Comparison of ENCODE assay signal across 8 cellular contexts in the genomic region with DNA sequence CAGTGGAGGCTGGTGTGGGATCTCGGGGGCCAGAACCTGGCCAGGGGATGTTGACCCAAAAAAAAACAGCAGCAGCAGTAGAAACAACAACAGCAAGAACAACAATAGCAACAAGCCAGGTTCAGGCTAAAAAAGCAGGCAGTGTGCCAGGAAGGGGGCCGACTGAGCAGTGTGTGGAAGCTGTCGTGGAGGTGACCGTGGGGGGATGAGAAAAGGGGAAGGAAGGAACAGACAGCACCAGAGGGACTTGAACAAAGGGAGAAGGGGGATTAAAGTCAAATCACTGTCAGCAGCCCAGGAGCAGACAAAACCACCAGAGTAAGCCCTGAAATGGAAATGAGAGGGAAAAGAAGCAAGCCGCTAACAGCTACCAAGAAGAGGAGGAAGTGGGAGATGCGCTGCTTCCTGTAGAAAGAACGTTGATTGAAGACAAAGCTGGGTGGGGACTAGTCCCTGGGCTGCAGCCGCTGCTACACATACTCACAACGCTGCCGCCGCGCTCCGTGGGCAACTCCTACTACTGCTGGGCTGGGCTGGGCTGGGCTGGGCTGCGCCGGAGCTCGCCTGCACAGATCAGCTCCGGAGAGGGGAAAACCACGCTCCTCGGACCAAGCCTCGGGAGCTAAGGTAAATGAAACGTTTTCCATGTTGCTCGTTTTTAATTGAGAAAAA. TPM values are rescaled to one million over a fixed set of nuclear protein-coding genes. Genes with fewer than 3 reads are reported as not detected.
DNase-seq lines count a peak whose midpoint lies in the region; ATAC-seq, FAIRE-seq and TF ChIP-seq lines count a peak whose summit lies in the region.

A gene (plus strand): TSS at position 449 of the 672 bp plus-strand sequence. CDS start 90,067 bp downstream, outside the sequence.

- POLR2A ChIA-PET in Caco-2 (lab: Charles Lee): interaction anchor here (0.6 kb wide), 1 partner anchor 121 kb away, joined by 4 read pairs; no protein-coding TSS in a partner anchor
- POLR2A ChIA-PET in naive thymus-derived CD4-positive, alpha-beta T cell (lab: Charles Lee): interaction anchor here (0.7 to 5.4 kb wide), 15 partner anchors 8 to 1067 kb away, joined by 3 to 83 read pairs (median 4); no protein-coding TSS in a partner anchor

- H3K27me3 Mint-ChIP-seq in Caco-2 (ENCODE audit: insufficient read depth, unreplicated experiment): peaks cover 2% of the 10 kb centered on the region
- H3K27me3 Mint-ChIP-seq in naive thymus-derived CD4-positive, alpha-beta T cell: no peaks in the 10 kb centered on the region
- no peaks in the 10 kb centered on the region for H3K27me3 Mint-ChIP-seq in stimulated activated memory B cell treated with anti-CD40 and anti-IgM and Interleukin-4, amounts not matched to agents 10 μg/mL and 1 μg/mL and 100 μg/mL, for 72 hours

- no peaks in the 10 kb centered on the region for H3K9me3 Mint-ChIP-seq in Caco-2 (ENCODE audit: unreplicated experiment)
- H3K9me3 Mint-ChIP-seq in naive thymus-derived CD4-positive, alpha-beta T cell: peaks cover 0 to 6% (median 0%) of the 10 kb centered on the region in 11 donors
- no peaks in the 10 kb centered on the region for H3K9me3 Mint-ChIP-seq in stimulated activated memory B cell treated with anti-CD40 and anti-IgM and Interleukin-4, amounts not matched to agents 10 μg/mL and 1 μg/mL and 100 μg/mL, for 72 hours

- H3K4me3 Mint-ChIP-seq in Caco-2 (ENCODE audit: unreplicated experiment): peak within 1 kb of the TSS; percentile 65
- peak within 1 kb of the TSS; percentile 89 to 99 (median 96) for H3K4me3 Mint-ChIP-seq in naive thymus-derived CD4-positive, alpha-beta T cell
- H3K4me3 Mint-ChIP-seq in stimulated activated memory B cell treated with anti-CD40 and anti-IgM and Interleukin-4, amounts not matched to agents 10 μg/mL and 1 μg/mL and 100 μg/mL, for 72 hours: peak within 1 kb of the TSS; percentile 94

- no peaks in the 10 kb centered on the region for H4K20me1 ChIP-seq in fibroblast of lung (ENCODE audit: control insufficient read depth, extremely low read depth, insufficient read depth, low read length)

- H3K4me3 ChIP-seq in Caco-2 (ENCODE audit: low read depth, low read length): peak within 1 kb of the TSS; percentile 41
- peak within 1 kb of the TSS; percentile 81 for H3K4me3 ChIP-seq in HUES64 (ENCODE audit: low read length)
- H3K4me3 ChIP-seq in fibroblast of lung (replicated peaks in 1 of 4; ENCODE audit: control extremely low read depth in 1 of 4, insufficient read depth in 1 of 4, low read depth in 3 of 4, low read length in 4 of 4): peak within 1 kb of the TSS; percentile 27 to 97 (median 60)
- H3K4me3 ChIP-seq in naive thymus-derived CD4-positive, alpha-beta T cell (ENCODE audit: low read length): peak within 1 kb of the TSS; percentile 65

- no peaks in the 10 kb centered on the region for H3K27me3 ChIP-seq in Caco-2 (replicated peaks; ENCODE audit: control insufficient read depth, insufficient read depth, low read length)
- H3K27me3 ChIP-seq in HUES64 (ENCODE audit: insufficient read depth, low read length): peaks cover 44% of the 10 kb centered on the region
- H3K27me3 ChIP-seq in fibroblast of lung (ENCODE audit: control insufficient read depth, insufficient read depth, low read length): no peaks in the 10 kb centered on the region
- no peaks in the 10 kb centered on the region for H3K27me3 ChIP-seq in naive thymus-derived CD4-positive, alpha-beta T cell (ENCODE audit: control insufficient read depth in 2 of 2, insufficient read depth in 2 of 2, low read length in 2 of 2)

- H3K9me3 ChIP-seq in Caco-2 (no peaks in the 10 kb centered on the region; the same call in 1 of the 2 replicates), HUES64 (ENCODE audit: insufficient read depth, low read depth, low read length) (no peaks in the 10 kb centered on the region), fibroblast of lung (ENCODE audit: control insufficient read depth, insufficient read depth, low read depth, low read length) (no peaks in the 10 kb centered on the region)
- H3K9me3 ChIP-seq in naive thymus-derived CD4-positive, alpha-beta T cell (ENCODE audit: control insufficient read depth in 2 of 3, low read length in 3 of 3): no peaks in the 10 kb centered on the region

- CTCF ChIA-PET in Caco-2 (lab: Charles Lee): interaction anchor here (1.0 kb wide), 1 partner anchor 118 kb away, joined by 3 read pairs; no protein-coding TSS in a partner anchor
- CTCF ChIA-PET in naive thymus-derived CD4-positive, alpha-beta T cell (lab: Charles Lee): interaction anchor here (0.8 to 2.1 kb wide), 10 partner anchors 9 to 118 kb away, joined by 3 to 10 read pairs (median 3); no protein-coding TSS in a partner anchor

- peaks cover 16% of the 10 kb centered on the region for H3K4me1 ChIP-seq in Caco-2
- H3K4me1 ChIP-seq in HUES64 (ENCODE audit: insufficient read depth, low read length): peaks cover 14% of the 10 kb centered on the region
- peaks cover 12% of the 10 kb centered on the region for H3K4me1 ChIP-seq in fibroblast of lung (ENCODE audit: control insufficient read depth, extremely low read depth, insufficient read depth, low read length)
- H3K4me1 ChIP-seq in naive thymus-derived CD4-positive, alpha-beta T cell (ENCODE audit: control insufficient read depth in 2 of 2, insufficient read depth in 2 of 2, low read length in 2 of 2): peaks cover 28 to 45% of the 10 kb centered on the region in 2 donors

- H3K79me2 ChIP-seq in fibroblast of lung (ENCODE audit: control insufficient read depth, insufficient read depth, low read length): peaks cover 8% of the 10 kb centered on the region

- no TSS peak for BruUV-seq in Caco-2 (replicated peaks; lab: Mats Ljungman, UMichigan)

- H3K27ac Mint-ChIP-seq in Caco-2 (ENCODE audit: unreplicated experiment): peak within 1 kb of the TSS; percentile 5
- H3K27ac Mint-ChIP-seq in naive thymus-derived CD4-positive, alpha-beta T cell: peak within 1 kb of the TSS; percentile 88 to 99 (median 96)
- peak within 1 kb of the TSS; percentile 75 for H3K27ac Mint-ChIP-seq in stimulated activated memory B cell treated with anti-CD40 and anti-IgM and Interleukin-4, amounts not matched to agents 10 μg/mL and 1 μg/mL and 100 μg/mL, for 72 hours

- TF ChIP-seq CTCF in Caco-2 (IDR thresholded peaks at IDR 0.05; ENCODE audit: insufficient read depth in 1 of 2, low read depth in 1 of 2, low read length in 1 of 2, severe bottlenecking in 1 of 2, unreplicated experiment in 1 of 2): no peak
- TF ChIP-seq CTCF in fibroblast of lung (conservative IDR thresholded peaks at IDR 0.05 in 1 of 2, IDR thresholded peaks at IDR 0.05 in 1 of 2; ENCODE audit: low read depth in 1 of 2, low read length in 2 of 2): no peak

- H3K36me3 Mint-ChIP-seq in Caco-2 (ENCODE audit: insufficient read depth, unreplicated experiment): no peaks in the 10 kb centered on the region
- H3K36me3 Mint-ChIP-seq in naive thymus-derived CD4-positive, alpha-beta T cell: peaks cover 0 to 34% (median 0%) of the 10 kb centered on the region in 5 donors
- no peaks in the 10 kb centered on the region for H3K36me3 Mint-ChIP-seq in stimulated activated memory B cell treated with anti-CD40 and anti-IgM and Interleukin-4, amounts not matched to agents 10 μg/mL and 1 μg/mL and 100 μg/mL, for 72 hours

- H3K9ac ChIP-seq in HUES64 (ENCODE audit: low read depth, low read length) (peak within 1 kb of the TSS; percentile 72), fibroblast of lung (ENCODE audit: insufficient read depth, low read length) (peak within 1 kb of the TSS; percentile 21)

- FAIRE-seq in RCC 7860 (lab: Jason Lieb, UNC): no peak

- DNase-seq in Caco-2 (peak; percentile 54 to 64), RCC 7860 (ENCODE audit: low spot score) (peak; percentile 13), activated T-helper 1 cell treated with Interleukin-2 at 50 U/mL for 16 hours (ENCODE audit: low read depth) (peak; percentile 71), fibroblast of lung (ENCODE audit: low read depth in 2 of 2) (peak; percentile 78 to 85)
- peak; percentile 62 to 87 (median 84) for DNase-seq in naive thymus-derived CD4-positive, alpha-beta T cell

- H3K4me1 Mint-ChIP-seq in Caco-2 (ENCODE audit: low read depth, unreplicated experiment): peaks cover 10% of the 10 kb centered on the region
- H3K4me1 Mint-ChIP-seq in naive thymus-derived CD4-positive, alpha-beta T cell: peaks cover 43 to 78% (median 65%) of the 10 kb centered on the region in 7 donors
- peaks cover 51% of the 10 kb centered on the region for H3K4me1 Mint-ChIP-seq in stimulated activated memory B cell treated with anti-CD40 and anti-IgM and Interleukin-4, amounts not matched to agents 10 μg/mL and 1 μg/mL and 100 μg/mL, for 72 hours

- peak within 1 kb of the TSS; percentile 82 for H2AFZ ChIP-seq in fibroblast of lung (ENCODE audit: low read length)

- peak within 1 kb of the TSS; percentile 70 for H3K4me2 ChIP-seq in fibroblast of lung (ENCODE audit: extremely low read depth, insufficient read depth, low read length)

- peak; percentile 90 for ATAC-seq in GM21515 (IDR thresholded peaks at IDR 0.05; ENCODE audit: unreplicated experiment)
- peak; percentile 98 for ATAC-seq in naive thymus-derived CD4-positive, alpha-beta T cell
- ATAC-seq in stimulated activated memory B cell treated with anti-CD40 and anti-IgM and Interleukin-4, amounts not matched to agents 10 μg/mL and 1 μg/mL and 100 μg/mL, for 72 hours: peak; percentile 98

- H3K27ac ChIP-seq in HUES64 (ENCODE audit: low read depth, low read length) (0 out of 2 replicates have a peak within 1 kb of the TSS, but pooled peaks have one; percentile 2), fibroblast of lung (ENCODE audit: insufficient read depth, low read length) (peak within 1 kb of the TSS; percentile 53)
- peak within 1 kb of the TSS; percentile 90 for H3K27ac ChIP-seq in naive thymus-derived CD4-positive, alpha-beta T cell (ENCODE audit: low read depth, low read length)

- intact Hi-C loops in Caco-2 (cut with micrococcal nuclease; ENCODE audit: unreplicated experiment): no loop called here
- intact Hi-C loops in naive thymus-derived CD4-positive, alpha-beta T cell (cut with micrococcal nuclease): loop anchor here (1.0 to 10.0 kb wide), 17 partner anchors 8 to 1888 kb away; a partner anchor contains a TSS

- 8% methylated on average over 22 of the region's 22 CpGs for WGBS in HUES64

- H3K36me3 ChIP-seq in Caco-2 (ENCODE audit: control insufficient read depth, insufficient read depth, low read length) (no peaks in the 10 kb centered on the region), HUES64 (ENCODE audit: insufficient read depth, low read length) (no peaks in the 10 kb centered on the region), fibroblast of lung (ENCODE audit: control insufficient read depth, insufficient read depth, low read length) (no peaks in the 10 kb centered on the region)
- no peaks in the 10 kb centered on the region for H3K36me3 ChIP-seq in naive thymus-derived CD4-positive, alpha-beta T cell (ENCODE audit: control insufficient read depth in 2 of 3, insufficient read depth in 3 of 3, low read length in 3 of 3)

RNA-seq across cellular contexts. Expression of the gene that starts here (rescaled TPM):
- total RNA-seq in Caco-2 (2022): 8.6 and 16.1 TPM in 2 replicates
- polyA plus RNA-seq in HUES64 (2013, experiment 1 of 2): 24.3 TPM
- polyA plus RNA-seq in HUES64 (2013, experiment 2 of 2): 31.4 TPM
- 19.0 and 21.5 TPM in 2 replicates for total RNA-seq in fibroblast of lung
- 21.1 and 37.0 TPM in 2 replicates for polyA plus RNA-seq in fibroblast of lung
- 11.6 and 20.0 TPM in 2 replicates for polyA plus RNA-seq in fibroblast of lung (2012)
- polyA minus RNA-seq in fibroblast of lung (ENCODE audit: low replicate concordance): 15.8 and 29.6 TPM in 2 replicates
- total RNA-seq in naive thymus-derived CD4-positive, alpha-beta T cell: 100 to 1,000 TPM in 3 of 5 experiments, 10 to 100 TPM in 2; 62.1 to 199 (median 106) TPM
- 100 to 1,000 TPM; 117 to 135 TPM for polyA plus RNA-seq in naive thymus-derived CD4-positive, alpha-beta T cell

Comparison
In these comparisons a context has a peak if more than half of its experiments do, and no peak if none do; other contexts are left out.
1. Peak in every context shown above with its lines: DNase-seq, ATAC-seq, H3K4me3 ChIP-seq and H3K27ac ChIP-seq.
2. DNase-seq: peak in every context shown above with its lines; median percentile 84 in naive thymus-derived CD4-positive, alpha-beta T cell; 82 in fibroblast of lung; 71 in activated T-helper 1 cell treated with Interleukin-2 at 50 U/mL for 16 hours; 59 in Caco-2; 13 in RCC 7860.
3. H3K27ac Mint-ChIP-seq: peak in every context shown above with its lines; median percentile 96 in naive thymus-derived CD4-positive, alpha-beta T cell; 75 in stimulated activated memory B cell treated with anti-CD40 and anti-IgM and Interleukin-4, amounts not matched to agents 10 μg/mL and 1 μg/mL and 100 μg/mL, for 72 hours; 5 in Caco-2.
4. H3K27ac ChIP-seq: peak in every context shown above with its lines; median percentile 90 in naive thymus-derived CD4-positive, alpha-beta T cell; 53 in fibroblast of lung; 2 in HUES64.